ENCODE assay signal across 12 cellular contexts in genomic region chr6:160035693-160036330, GRCh38.
A peak's percentile ranks its signal among the peaks of the same experiment; 100 is the strongest.
DNase-seq lines count a peak whose midpoint lies in the region; ATAC-seq and TF ChIP-seq lines count a peak whose summit lies in the region.
"Had no signal": no experiment of that assay in that cellular context is flagged by ENCODE, and none has a peak within 500 bp of the region (broad histone marks: within the 10 kb centered on the region; RNA-seq: fewer than 3 reads in every experiment).

No MANE protein-coding gene starts in this region.

- peaks cover 40% of the 10 kb centered on the region for H3K4me1 Mint-ChIP-seq in stimulated activated effector memory CD8-positive, alpha-beta T cell treated with anti-CD3 and anti-CD28 coated beads, Interleukin-12 subunit alpha, Interleukin-12 subunit beta, amount 100 ng/mL, for 72 hours

- H3K27ac Mint-ChIP-seq in stimulated activated effector memory CD8-positive, alpha-beta T cell treated with anti-CD3 and anti-CD28 coated beads, Interleukin-12 subunit alpha, Interleukin-12 subunit beta, amount 100 ng/mL, for 72 hours: peak overlapping the region; percentile 86
- H3K27ac Mint-ChIP-seq: activated T-helper 2 cell treated with anti-CD3 and anti-CD28 coated beads, Interferon-gamma antibody, Interleukin-2, Interleukin-4, amounts not matched to agents 10 μg/mL and 5 μg/mL and 100 μg/mL, durations not matched to agents 14 hours and 24 hours and 36 hours had no signal

- 91 to 94% (median 92%) methylated on average over 12 of the region's 12 CpGs for WGBS in adipose tissue, 3 donors
- 75 to 87% methylated on average over 4 to 9 of the region's 12 CpGs for WGBS in gastroesophageal sphincter (ENCODE audit: low coverage in 1 of 2), 2 donors

- peaks cover 0 to 25% (median 3%) of the 10 kb centered on the region in 3 donors for H3K4me1 ChIP-seq in gastroesophageal sphincter

- TF ChIP-seq POLR2A in gastroesophageal sphincter (IDR thresholded peaks at IDR 0.05): no peak

- peaks cover 0 to 80% of the 10 kb centered on the region in 2 donors for H3K36me3 ChIP-seq in gastroesophageal sphincter

- no peak for ATAC-seq in gastroesophageal sphincter
- ATAC-seq in stimulated activated effector memory CD8-positive, alpha-beta T cell treated with anti-CD3 and anti-CD28 coated beads, Interleukin-12 subunit alpha, Interleukin-12 subunit beta, amount 100 ng/mL, for 72 hours: no peak

- H3K9me3 Mint-ChIP-seq in stimulated activated effector memory CD8-positive, alpha-beta T cell treated with anti-CD3 and anti-CD28 coated beads, Interleukin-12 subunit alpha, Interleukin-12 subunit beta, amount 100 ng/mL, for 72 hours: no peaks in the 10 kb centered on the region
- H3K9me3 Mint-ChIP-seq: activated T-helper 2 cell treated with anti-CD3 and anti-CD28 coated beads, Interferon-gamma antibody, Interleukin-2, Interleukin-4, amounts not matched to agents 10 μg/mL and 5 μg/mL and 100 μg/mL, durations not matched to agents 14 hours and 24 hours and 36 hours had no signal

- H3K36me3 Mint-ChIP-seq in stimulated activated effector memory CD8-positive, alpha-beta T cell treated with anti-CD3 and anti-CD28 coated beads, Interleukin-12 subunit alpha, Interleukin-12 subunit beta, amount 100 ng/mL, for 72 hours: peaks cover 97% of the 10 kb centered on the region

- no peak for TF ChIP-seq CTCF in gastroesophageal sphincter (IDR thresholded peaks at IDR 0.05)

- H3K4me3 Mint-ChIP-seq in stimulated activated effector memory CD8-positive, alpha-beta T cell treated with anti-CD3 and anti-CD28 coated beads, Interleukin-12 subunit alpha, Interleukin-12 subunit beta, amount 100 ng/mL, for 72 hours: no peak overlapping the region

- peak overlapping the region; percentile 48 for H3K27ac ChIP-seq in adipose tissue (ENCODE audit: low read depth, low read length)
- peak overlapping the region in 3 of 4 donors; percentile 24 to 57 (median 32) for H3K27ac ChIP-seq in gastroesophageal sphincter
- H3K27ac ChIP-seq: cardiac muscle cell had no signal

- H3K9me3 ChIP-seq in gastroesophageal sphincter: no peaks in the 10 kb centered on the region

- TF ChIP-seq EP300 in gastroesophageal sphincter (IDR thresholded peaks at IDR 0.05): no peak

- peak; percentile 12 for DNase-seq in M059J (ENCODE audit: low read depth)
- DNase-seq in stimulated activated effector memory CD8-positive, alpha-beta T cell treated with anti-CD3 and anti-CD28 coated beads, Interleukin-12 subunit alpha, Interleukin-12 subunit beta, amount 100 ng/mL, for 72 hours (ENCODE audit: low spot score in 2 of 2): no peak
- DNase-seq in iPS-NIHi11 (ENCODE audit: low spot score): no peak
- no peak for DNase-seq in dermis blood vessel endothelial cell
- DNase-seq in activated CD4-positive, alpha-beta T cell treated with anti-CD3 and anti-CD28 coated beads for 48 hours: no peak
- DNase-seq: C1 segment of cervical spinal cord; NCI-H510A; stimulated activated CD4-positive, alpha-beta T cell treated with anti-CD3 and anti-CD28 coated beads, Interleukin-2, amount 100 ng/mL, for 24 hours had no signal

- no peak overlapping the region for H3K4me3 ChIP-seq in gastroesophageal sphincter
- H3K4me3 ChIP-seq: cardiac muscle cell had no signal

- no peaks in the 10 kb centered on the region for H3K27me3 ChIP-seq in gastroesophageal sphincter
- H3K27me3 ChIP-seq: cardiac muscle cell had no signal
